Comparison of ENCODE assay signal across 19 cellular contexts in genomic region chr4:181647396-181648107, GRCh38.
DNase-seq lines count a peak whose midpoint lies in the region; ATAC-seq and TF ChIP-seq lines count a peak whose summit lies in the region.
"Had no signal": no experiment of that assay in that cellular context is flagged by ENCODE, and none has a peak within 500 bp of the region (broad histone marks: within the 10 kb centered on the region; RNA-seq: fewer than 3 reads in every experiment).

No MANE protein-coding gene starts in this region.

- peak overlapping the region; percentile 66 to 73 (median 70) for H3K4me3 Mint-ChIP-seq in nephron
- no peak overlapping the region for H3K4me3 Mint-ChIP-seq in activated naive CD8-positive, alpha-beta T cell treated with anti-CD3 and anti-CD28 coated beads for 36 hours
- H3K4me3 Mint-ChIP-seq in activated CD4-positive, alpha-beta T cell treated with anti-CD3 and anti-CD28 coated beads for 36 hours: no peak overlapping the region
- H3K4me3 Mint-ChIP-seq: central memory CD8-positive, alpha-beta T cell; immature natural killer cell; mesothelial cell of epicardium; stimulated activated naive CD8-positive, alpha-beta T cell treated with anti-CD3 and anti-CD28 coated beads, Interleukin-15, amount 100 ng/mL, for 72 hours had no signal

- intact Hi-C loops in activated CD4-positive, alpha-beta T cell treated with anti-CD3 and anti-CD28 coated beads for 36 hours (cut with DNase I, micrococcal nuclease): no loop called here

- H3K4me3 ChIP-seq in BJ (ENCODE audit: low read depth, low read length) (peak overlapping the region; percentile 14; the same call in 1 of the 2 replicates), epithelial cell of proximal tubule (ENCODE audit: low read depth, low read length) (peak overlapping the region; percentile 20)
- H3K4me3 ChIP-seq: SJCRH30, smooth muscle cell had no signal

- no peaks in the 10 kb centered on the region for H3K36me3 ChIP-seq in BJ (ENCODE audit: control insufficient read depth, insufficient read depth, low read length)
- H3K36me3 ChIP-seq: SJCRH30 had no signal

- H3K36me3 Mint-ChIP-seq in nephron (ENCODE audit: low read depth): peaks cover 5% of the 10 kb centered on the region
- no peaks in the 10 kb centered on the region for H3K36me3 Mint-ChIP-seq in activated naive CD8-positive, alpha-beta T cell treated with anti-CD3 and anti-CD28 coated beads for 36 hours
- H3K36me3 Mint-ChIP-seq in activated CD4-positive, alpha-beta T cell treated with anti-CD3 and anti-CD28 coated beads for 36 hours (ENCODE audit: low read depth): no peaks in the 10 kb centered on the region
- H3K36me3 Mint-ChIP-seq: immature natural killer cell had no signal

- TF ChIP-seq CTCF in BJ (IDR thresholded peaks at IDR 0.05; ENCODE audit: insufficient read depth, low read depth, low read length): no peak
- no peak for TF ChIP-seq CTCF in epithelial cell of proximal tubule (conservative IDR thresholded peaks at IDR 0.05; ENCODE audit: low read depth, low read length)
- no peak for TF ChIP-seq CTCF in nephron (IDR thresholded peaks at IDR 0.05; ENCODE audit: unreplicated experiment in 3 of 3)

- POLR2A ChIA-PET in BJ (lab: Charles Lee): no interaction called here
- POLR2A ChIA-PET in activated CD4-positive, alpha-beta T cell treated with anti-CD3 and anti-CD28 coated beads for 36 hours (lab: Charles Lee): no interaction called here

- peak overlapping the region in 1 of 3 experiments; percentile 48 for H3K27ac Mint-ChIP-seq in nephron
- H3K27ac Mint-ChIP-seq in activated naive CD8-positive, alpha-beta T cell treated with anti-CD3 and anti-CD28 coated beads for 36 hours: no peak overlapping the region
- no peak overlapping the region for H3K27ac Mint-ChIP-seq in activated CD4-positive, alpha-beta T cell treated with anti-CD3 and anti-CD28 coated beads for 36 hours
- H3K27ac Mint-ChIP-seq: activated naive CD4-positive, alpha-beta T cell treated with anti-CD3 and anti-CD28 coated beads, Interleukin-2, amount 50 U/mL, for 72 hours; immature natural killer cell; mesothelial cell of epicardium; stimulated activated naive CD8-positive, alpha-beta T cell treated with anti-CD3 and anti-CD28 coated beads, Interleukin-15, amount 100 ng/mL, for 72 hours had no signal

- no peak for DNase-seq in BJ (ENCODE audit: low read depth)
- DNase-seq in M059J (ENCODE audit: low read depth): peak; percentile 28
- DNase-seq in epithelial cell of proximal tubule (ENCODE audit: low read depth): no peak
- no peak for DNase-seq in activated naive CD8-positive, alpha-beta T cell treated with anti-CD3 and anti-CD28 coated beads for 36 hours
- DNase-seq in NCI-H1048 (lab: John Stamatoyannopoulos, UW): no peak
- no peak for DNase-seq in activated CD4-positive, alpha-beta T cell treated with anti-CD3 and anti-CD28 coated beads for 36 hours
- DNase-seq: activated CD4-positive, alpha-beta T cell treated with anti-CD3 and anti-CD28 coated beads, Interleukin-2, amount 50 U/mL, for 1 hour; activated T-cell treated with anti-CD3 and anti-CD28 coated beads, Interleukin-2, amount 50 U/mL, for 1 hour; AML-193; immature natural killer cell; NCI-H146; stimulated activated naive CD8-positive, alpha-beta T cell treated with anti-CD3 and anti-CD28 coated beads, Interleukin-15, amount 100 ng/mL, for 72 hours had no signal

- peaks cover 8% of the 10 kb centered on the region for H3K9me3 Mint-ChIP-seq in nephron
- H3K9me3 Mint-ChIP-seq in activated naive CD8-positive, alpha-beta T cell treated with anti-CD3 and anti-CD28 coated beads for 36 hours: peaks cover 1% of the 10 kb centered on the region
- peaks cover 12% of the 10 kb centered on the region for H3K9me3 Mint-ChIP-seq in activated CD4-positive, alpha-beta T cell treated with anti-CD3 and anti-CD28 coated beads for 36 hours (ENCODE audit: low read depth)

- peaks cover 28% of the 10 kb centered on the region for H3K27me3 Mint-ChIP-seq in nephron (ENCODE audit: low read depth)
- no peaks in the 10 kb centered on the region for H3K27me3 Mint-ChIP-seq in activated naive CD8-positive, alpha-beta T cell treated with anti-CD3 and anti-CD28 coated beads for 36 hours
- H3K27me3 Mint-ChIP-seq in activated CD4-positive, alpha-beta T cell treated with anti-CD3 and anti-CD28 coated beads for 36 hours: no peaks in the 10 kb centered on the region
- H3K27me3 Mint-ChIP-seq: central memory CD8-positive, alpha-beta T cell; stimulated activated naive CD8-positive, alpha-beta T cell treated with anti-CD3 and anti-CD28 coated beads, Interleukin-15, amount 100 ng/mL, for 72 hours had no signal

- peaks cover 10% of the 10 kb centered on the region for H3K4me1 Mint-ChIP-seq in nephron
- no peaks in the 10 kb centered on the region for H3K4me1 Mint-ChIP-seq in activated naive CD8-positive, alpha-beta T cell treated with anti-CD3 and anti-CD28 coated beads for 36 hours
- H3K4me1 Mint-ChIP-seq in activated CD4-positive, alpha-beta T cell treated with anti-CD3 and anti-CD28 coated beads for 36 hours: no peaks in the 10 kb centered on the region
- H3K4me1 Mint-ChIP-seq: central memory CD8-positive, alpha-beta T cell; immature natural killer cell; stimulated activated naive CD8-positive, alpha-beta T cell treated with anti-CD3 and anti-CD28 coated beads, Interleukin-15, amount 100 ng/mL, for 72 hours had no signal

- H3K27me3 ChIP-seq in BJ (ENCODE audit: control insufficient read depth, insufficient read depth, low read length): no peaks in the 10 kb centered on the region
- H3K27me3 ChIP-seq: SJCRH30 had no signal

- ATAC-seq in activated CD4-positive, alpha-beta T cell treated with anti-CD3 and anti-CD28 coated beads for 36 hours: no peak
- no peak for ATAC-seq in esophagus mucosa
- ATAC-seq: activated naive CD4-positive, alpha-beta T cell treated with anti-CD3 and anti-CD28 coated beads, Interleukin-2, amount 50 U/mL, for 72 hours; stimulated activated naive CD8-positive, alpha-beta T cell treated with anti-CD3 and anti-CD28 coated beads, Interleukin-15, amount 100 ng/mL, for 72 hours had no signal

- CTCF ChIA-PET in BJ (lab: Yijun Ruan, JAX): no interaction called here
- CTCF ChIA-PET in activated CD4-positive, alpha-beta T cell treated with anti-CD3 and anti-CD28 coated beads for 36 hours (lab: Charles Lee): no interaction called here

Comparison
In these comparisons a context has a peak if more than half of its experiments do, and no peak if none do; other contexts are left out.
1. H3K4me3 Mint-ChIP-seq: peak in nephron (3 of 3); none in activated naive CD8-positive, alpha-beta T cell treated with anti-CD3 and anti-CD28 coated beads for 36 hours (single experiment) and activated CD4-positive, alpha-beta T cell treated with anti-CD3 and anti-CD28 coated beads for 36 hours (single experiment).